In genomic region chr18:30616414-30616813, GRCh38 we compare ENCODE assay signal across 5 cellular contexts.
"Had no signal": no experiment of that assay in that cellular context is flagged by ENCODE, and none has a peak within 500 bp of the region (broad histone marks: within the 10 kb centered on the region; RNA-seq: fewer than 3 reads in every experiment).

No MANE protein-coding gene starts in this region.

- FAIRE-seq: HTR-8/SVneo had no signal

- H3K27ac ChIP-seq: HL-60 had no signal

- DNase-seq: IMR-90, KBM-7, KG1 had no signal
